In the genomic region with DNA sequence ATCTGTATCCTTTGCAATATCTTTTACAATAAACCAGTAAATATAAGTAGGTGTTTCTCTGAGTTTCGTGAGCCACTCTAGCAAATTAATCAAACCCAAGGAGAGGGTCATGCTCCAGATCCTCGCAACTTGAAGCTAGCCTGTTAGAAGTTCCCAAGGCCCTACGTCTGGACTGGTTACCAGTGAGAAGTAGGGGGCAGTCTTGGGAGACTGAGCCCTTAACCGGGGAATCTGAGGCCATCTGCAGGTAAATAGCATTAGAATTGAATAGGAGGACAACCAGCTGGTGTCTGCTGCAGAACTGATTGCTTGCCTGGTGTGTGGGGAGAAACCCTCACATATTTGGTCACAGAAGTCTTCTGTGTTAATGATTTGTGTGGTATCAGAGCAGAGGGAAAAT, we compare ENCODE assay signal across 18 cellular contexts.
DNase-seq lines count a peak whose midpoint lies in the region; ATAC-seq and TF ChIP-seq lines count a peak whose summit lies in the region.
"Had no signal": no experiment of that assay in that cellular context is flagged by ENCODE, and none has a peak within 500 bp of the region (broad histone marks: within the 10 kb centered on the region; RNA-seq: fewer than 3 reads in every experiment).

No MANE protein-coding gene starts in this region.

- no peaks in the 10 kb centered on the region for H3K27me3 Mint-ChIP-seq in glutamatergic neuron (ENCODE audit: unreplicated experiment)
- H3K27me3 Mint-ChIP-seq in effector memory CD8-positive, alpha-beta T cell: peaks cover 15 to 24% of the 10 kb centered on the region in 2 donors
- H3K27me3 Mint-ChIP-seq in activated T-helper 1 cell treated with anti-CD3 and anti-CD28 coated beads, Interleukin-12 subunit alpha, Interleukin-12 subunit beta, Interleukin-2, Interleukin-4 antibody, amounts not matched to agents 30 ng/mL and 10 ng/mL and 1 ng/mL, durations not matched to agents 14 hours and 24 hours and 36 hours (ENCODE audit: insufficient read depth): no peaks in the 10 kb centered on the region

- peak overlapping the region; percentile 28 for H3K27ac Mint-ChIP-seq in glutamatergic neuron (ENCODE audit: unreplicated experiment)
- no peak overlapping the region for H3K27ac Mint-ChIP-seq in effector memory CD8-positive, alpha-beta T cell
- no peak overlapping the region for H3K27ac Mint-ChIP-seq in activated T-helper 1 cell treated with anti-CD3 and anti-CD28 coated beads, Interleukin-12 subunit alpha, Interleukin-12 subunit beta, Interleukin-2, Interleukin-4 antibody, amounts not matched to agents 30 ng/mL and 10 ng/mL and 1 ng/mL, durations not matched to agents 14 hours and 24 hours and 36 hours
- H3K27ac Mint-ChIP-seq: CD4-positive, CD25-positive, alpha-beta regulatory T cell had no signal

- H3K4me3 Mint-ChIP-seq in glutamatergic neuron (ENCODE audit: unreplicated experiment): peak overlapping the region; percentile 7
- H3K4me3 Mint-ChIP-seq in effector memory CD8-positive, alpha-beta T cell: no peak overlapping the region
- no peak overlapping the region for H3K4me3 Mint-ChIP-seq in activated T-helper 1 cell treated with anti-CD3 and anti-CD28 coated beads, Interleukin-12 subunit alpha, Interleukin-12 subunit beta, Interleukin-2, Interleukin-4 antibody, amounts not matched to agents 30 ng/mL and 10 ng/mL and 1 ng/mL, durations not matched to agents 14 hours and 24 hours and 36 hours
- H3K4me3 Mint-ChIP-seq: CD4-positive, CD25-positive, alpha-beta regulatory T cell had no signal

- H3K36me3 Mint-ChIP-seq in glutamatergic neuron (ENCODE audit: unreplicated experiment): no peaks in the 10 kb centered on the region
- H3K36me3 Mint-ChIP-seq in effector memory CD8-positive, alpha-beta T cell (ENCODE audit: insufficient read depth): no peaks in the 10 kb centered on the region
- no peaks in the 10 kb centered on the region for H3K36me3 Mint-ChIP-seq in activated T-helper 1 cell treated with anti-CD3 and anti-CD28 coated beads, Interleukin-12 subunit alpha, Interleukin-12 subunit beta, Interleukin-2, Interleukin-4 antibody, amounts not matched to agents 30 ng/mL and 10 ng/mL and 1 ng/mL, durations not matched to agents 14 hours and 24 hours and 36 hours (ENCODE audit: low read depth)
- H3K36me3 Mint-ChIP-seq: CD4-positive, CD25-positive, alpha-beta regulatory T cell had no signal

- DNase-seq in NCI-H82 (lab: John Stamatoyannopoulos, UW): peak; percentile 47
- no peak for DNase-seq in NCI-H82 treated with DMSO at 0.1 percent for 48 hours (lab: John Stamatoyannopoulos, UW; ENCODE audit: unreplicated experiment)
- DNase-seq in NT2/D1 (ENCODE audit: low read depth, low spot score): peak; percentile 35
- no peak for DNase-seq in glutamatergic neuron
- DNase-seq in glomerular visceral epithelial cell (ENCODE audit: extremely low spot score): no peak
- no peak for DNase-seq in effector memory CD8-positive, alpha-beta T cell
- no peak for DNase-seq in activated T-helper 1 cell treated with anti-CD3 and anti-CD28 coated beads, Interleukin-12 subunit alpha, Interleukin-12 subunit beta, Interleukin-2, Interleukin-4 antibody, amounts not matched to agents 30 ng/mL and 10 ng/mL and 1 ng/mL, durations not matched to agents 14 hours and 24 hours and 36 hours (ENCODE audit: low spot score)
- DNase-seq: 8988T; AML-193; Calu3; CD4-positive, CD25-positive, alpha-beta regulatory T cell; DMS153; DND-41; GDM1; GOT3 had no signal

- H3K9me3 ChIP-seq in NT2/D1 (ENCODE audit: insufficient read depth, low read length): no peaks in the 10 kb centered on the region
- H3K9me3 ChIP-seq: BLaER1 treated with 17β-estradiol and CSF1 and Interleukin-3, amounts not matched to agents 10 nM and 100 nM had no signal

- no peak for TF ChIP-seq CTCF in glutamatergic neuron (IDR thresholded peaks at IDR 0.05; ENCODE audit: partially characterized antibody, unreplicated experiment)

- H3K36me3 ChIP-seq in NT2/D1 (ENCODE audit: insufficient read depth, insufficient read length, low read length): no peaks in the 10 kb centered on the region
- H3K36me3 ChIP-seq: BLaER1 treated with 17β-estradiol and CSF1 and Interleukin-3, amounts not matched to agents 10 nM and 100 nM had no signal

- intact Hi-C loops in activated T-helper 1 cell treated with anti-CD3 and anti-CD28 coated beads, Interleukin-12 subunit alpha, Interleukin-12 subunit beta, Interleukin-2, Interleukin-4 antibody, amounts not matched to agents 30 ng/mL and 10 ng/mL and 1 ng/mL, durations not matched to agents 14 hours and 24 hours and 36 hours (cut with micrococcal nuclease): no loop called here

- no peaks in the 10 kb centered on the region for H3K4me1 ChIP-seq in NT2/D1 (ENCODE audit: insufficient read depth, insufficient read length)
- H3K4me1 ChIP-seq: BLaER1 treated with 17β-estradiol and CSF1 and Interleukin-3, amounts not matched to agents 10 nM and 100 nM had no signal

- H3K9ac ChIP-seq in NT2/D1 (ENCODE audit: insufficient read length, low read depth): no peak overlapping the region
- H3K9ac ChIP-seq: BLaER1 treated with 17β-estradiol and CSF1 and Interleukin-3, amounts not matched to agents 10 nM and 100 nM had no signal

- H3K27me3 ChIP-seq in NT2/D1 (ENCODE audit: insufficient read depth, insufficient read length): no peaks in the 10 kb centered on the region
- H3K27me3 ChIP-seq: BLaER1 treated with 17β-estradiol and CSF1 and Interleukin-3, amounts not matched to agents 10 nM and 100 nM had no signal

- peaks cover 10% of the 10 kb centered on the region for H3K4me1 Mint-ChIP-seq in glutamatergic neuron (ENCODE audit: low read depth, unreplicated experiment)
- H3K4me1 Mint-ChIP-seq in effector memory CD8-positive, alpha-beta T cell (ENCODE audit: low read depth in 2 of 2): no peaks in the 10 kb centered on the region
- no peaks in the 10 kb centered on the region for H3K4me1 Mint-ChIP-seq in activated T-helper 1 cell treated with anti-CD3 and anti-CD28 coated beads, Interleukin-12 subunit alpha, Interleukin-12 subunit beta, Interleukin-2, Interleukin-4 antibody, amounts not matched to agents 30 ng/mL and 10 ng/mL and 1 ng/mL, durations not matched to agents 14 hours and 24 hours and 36 hours (ENCODE audit: low read depth)
- H3K4me1 Mint-ChIP-seq: CD4-positive, CD25-positive, alpha-beta regulatory T cell had no signal

- H3K9me3 Mint-ChIP-seq in glutamatergic neuron (ENCODE audit: unreplicated experiment): peaks cover 3% of the 10 kb centered on the region
- H3K9me3 Mint-ChIP-seq in effector memory CD8-positive, alpha-beta T cell: peaks cover 0 to 2% of the 10 kb centered on the region in 2 donors
- no peaks in the 10 kb centered on the region for H3K9me3 Mint-ChIP-seq in activated T-helper 1 cell treated with anti-CD3 and anti-CD28 coated beads, Interleukin-12 subunit alpha, Interleukin-12 subunit beta, Interleukin-2, Interleukin-4 antibody, amounts not matched to agents 30 ng/mL and 10 ng/mL and 1 ng/mL, durations not matched to agents 14 hours and 24 hours and 36 hours

- no peak overlapping the region for H3K4me3 ChIP-seq in NT2/D1 (ENCODE audit: insufficient read length, low read depth)
- H3K4me3 ChIP-seq: BLaER1 treated with 17β-estradiol and CSF1 and Interleukin-3, amounts not matched to agents 10 nM and 100 nM had no signal

- no peak for ATAC-seq in effector memory CD8-positive, alpha-beta T cell (replicated peaks)
- ATAC-seq: HCT116, HepG2 had no signal

Comparison
In these comparisons a context has a peak if more than half of its experiments do, and no peak if none do; other contexts are left out.
1. DNase-seq: peak in NCI-H82 (single experiment) and NT2/D1 (single experiment); none in NCI-H82 treated with DMSO at 0.1 percent for 48 hours (single experiment), glutamatergic neuron (single experiment), glomerular visceral epithelial cell (single experiment), effector memory CD8-positive, alpha-beta T cell (0 of 3) and activated T-helper 1 cell treated with anti-CD3 and anti-CD28 coated beads, Interleukin-12 subunit alpha, Interleukin-12 subunit beta, Interleukin-2, Interleukin-4 antibody, amounts not matched to agents 30 ng/mL and 10 ng/mL and 1 ng/mL, durations not matched to agents 14 hours and 24 hours and 36 hours (single experiment).